In the genomic region with DNA sequence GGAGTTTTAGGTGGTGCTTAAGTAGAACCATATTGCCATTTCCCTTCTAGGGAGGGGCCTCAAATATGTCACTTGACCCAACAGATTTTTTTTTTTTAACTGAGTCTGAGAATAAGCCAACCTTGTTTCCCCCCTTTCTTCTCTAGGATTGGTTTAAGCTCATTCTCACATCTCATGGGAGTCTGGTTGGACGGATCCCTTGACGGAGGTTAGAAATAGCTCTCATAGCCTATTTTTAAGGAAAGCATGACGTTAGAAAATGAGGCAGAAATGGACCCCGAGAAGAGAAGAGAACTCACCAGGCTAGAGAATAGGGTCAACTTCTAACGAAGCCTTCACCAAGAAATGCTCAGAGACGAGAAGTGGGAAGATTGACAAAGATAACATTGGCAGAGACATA, we compare ENCODE assay signal across 31 cellular contexts.
DNase-seq lines count a peak whose midpoint lies in the region; ATAC-seq and TF ChIP-seq lines count a peak whose summit lies in the region.
"Had no signal": no experiment of that assay in that cellular context is flagged by ENCODE, and none has a peak within 500 bp of the region (broad histone marks: within the 10 kb centered on the region; RNA-seq: fewer than 3 reads in every experiment).

No MANE protein-coding gene starts in this region.

- H3K9me3 Mint-ChIP-seq in nephron = no peaks in the 10 kb centered on the region
- H3K9me3 Mint-ChIP-seq: H9; natural killer cell treated with Interleukin-12 subunit alpha and Interleukin-12 subunit beta and Interleukin-15 and Interleukin-18, amount 100 ng/mL, for 72 hours had no signal

- no peak overlapping the region for H2AFZ ChIP-seq in Karpas-422 (ENCODE audit: low read length)
- H2AFZ ChIP-seq: PC-9 had no signal

- H3K36me3 ChIP-seq in brain microvascular endothelial cell (replicated peaks) (no peaks in the 10 kb centered on the region), vagina (no peaks in the 10 kb centered on the region), Karpas-422 (ENCODE audit: insufficient read depth, low read length) (no peaks in the 10 kb centered on the region)
- H3K36me3 ChIP-seq: lower lobe of right lung had no signal

- intact Hi-C loops in Right ventricle myocardium superior (cut with DNase I) = loop anchor here (10.0 kb wide), 1 partner anchor 308 kb away; no protein-coding TSS in a partner anchor
- intact Hi-C loops in vagina (cut with DNase I) = no loop called here

- no peak for TF ChIP-seq POLR2A in vagina (IDR thresholded peaks at IDR 0.05)

- no peak overlapping the region for H3K9ac ChIP-seq in Karpas-422 (ENCODE audit: low read length)

- ATAC-seq in Right ventricle myocardium superior (ENCODE audit: poor library complexity) (peak; percentile 51), GM19035 (IDR thresholded peaks at IDR 0.05; ENCODE audit: unreplicated experiment) (no peak)
- ATAC-seq: activated CD8-positive, alpha-beta memory T cell treated with anti-CD3 and anti-CD28 coated beads, Interleukin-2, amount 10 ng/mL, durations not matched to agents 7 days and 5 days; body of pancreas; foreskin keratinocyte; lower lobe of right lung; natural killer cell treated with Interleukin-12 subunit alpha and Interleukin-12 subunit beta and Interleukin-15 and Interleukin-18, amount 100 ng/mL, for 72 hours had no signal

- no peaks in the 10 kb centered on the region for H3K36me3 Mint-ChIP-seq in nephron (ENCODE audit: low read depth)
- H3K36me3 Mint-ChIP-seq: activated CD8-positive, alpha-beta memory T cell treated with anti-CD3 and anti-CD28 coated beads, Interleukin-2, amount 10 ng/mL, durations not matched to agents 7 days and 5 days; natural killer cell treated with Interleukin-12 subunit alpha and Interleukin-12 subunit beta and Interleukin-15 and Interleukin-18, amount 100 ng/mL, for 72 hours had no signal

- no peak for TF ChIP-seq CTCF in brain microvascular endothelial cell (IDR thresholded peaks at IDR 0.05; ENCODE audit: low read depth, low read length, missing control alignments)
- TF ChIP-seq CTCF in nephron (IDR thresholded peaks at IDR 0.05; ENCODE audit: unreplicated experiment in 3 of 3) = no peak
- no peak for TF ChIP-seq CTCF in vagina (IDR thresholded peaks at IDR 0.05)

- no peaks in the 10 kb centered on the region for H4K20me1 ChIP-seq in Karpas-422 (ENCODE audit: insufficient read depth, low read depth, low read length)

- DNase-seq in brain microvascular endothelial cell = no peak
- no peak for DNase-seq in Right ventricle myocardium superior
- no peak for DNase-seq in vagina (ENCODE audit: extremely low spot score in 2 of 2)
- DNase-seq in Karpas-422 = no peak
- no peak for DNase-seq in dedifferentiated amniotic fluid mesenchymal stem cell (ENCODE audit: extremely low spot score)
- DNase-seq: activated CD4-positive, alpha-beta T cell treated with anti-CD3 and anti-CD28 coated beads, Interleukin-2, amount 50 U/mL, for 4 hours; activated CD8-positive, alpha-beta memory T cell treated with anti-CD3 and anti-CD28 coated beads, Interleukin-2, amount 10 ng/mL, durations not matched to agents 7 days and 5 days; activated naive CD4-positive, alpha-beta T cell; activated T-cell treated with anti-CD3 and anti-CD28 coated beads, Interleukin-2, amount 50 U/mL, for 48 hours; C1 segment of cervical spinal cord; cerebellar nuclear complex; COR-L47; effector CD4-positive, alpha-beta T cell; foreskin keratinocyte; H9; Kasumi-1; lower lobe of right lung; NCI-H1417; NCI-H2029; NCI-H2227 treated with DMSO at 0.1 percent for 48 hours; NCI-H69; PC-9; stimulated activated naive CD4-positive, alpha-beta T cell treated with Interleukin-2 at 50 U/mL for 16 hours; T-helper 2 cell had no signal

- H3K27me3 ChIP-seq in brain microvascular endothelial cell (replicated peaks) (no peaks in the 10 kb centered on the region), vagina (no peaks in the 10 kb centered on the region), Karpas-422 (ENCODE audit: low read length) (no peaks in the 10 kb centered on the region)
- H3K27me3 ChIP-seq: body of pancreas had no signal

- H3K9me3 ChIP-seq in vagina (no peaks in the 10 kb centered on the region), Karpas-422 (ENCODE audit: low read length) (no peaks in the 10 kb centered on the region)
- H3K9me3 ChIP-seq: body of pancreas, lower lobe of right lung, mucosa of descending colon had no signal

- in situ Hi-C loops in brain microvascular endothelial cell (cut with HindIII; ENCODE audit: low pct_ligation_motif_present, low sequenced_read_pairs) = no loop called here

- no peaks in the 10 kb centered on the region for H3K9me2 ChIP-seq in Karpas-422 (replicated peaks; ENCODE audit: insufficient read depth, low read length)

- H3K27ac ChIP-seq in brain microvascular endothelial cell = no peak overlapping the region
- peak overlapping the region; percentile 46 for H3K27ac ChIP-seq in vagina
- H3K27ac ChIP-seq in Karpas-422 (ENCODE audit: low read length) = no peak overlapping the region
- H3K27ac ChIP-seq: body of pancreas, epithelial cell of prostate, foreskin keratinocyte, lower lobe of right lung, PC-9 had no signal

- H3K27ac Mint-ChIP-seq in nephron = peak overlapping the region; percentile 26 to 66 (median 44)
- H3K27ac Mint-ChIP-seq: activated CD8-positive, alpha-beta memory T cell treated with anti-CD3 and anti-CD28 coated beads, Interleukin-2, amount 10 ng/mL, durations not matched to agents 7 days and 5 days; H9; natural killer cell treated with Interleukin-12 subunit alpha and Interleukin-12 subunit beta and Interleukin-15 and Interleukin-18, amount 100 ng/mL, for 72 hours had no signal

- peak overlapping the region in 1 of 3 experiments; percentile 75 for H3K4me3 Mint-ChIP-seq in nephron
- H3K4me3 Mint-ChIP-seq: activated CD8-positive, alpha-beta memory T cell treated with anti-CD3 and anti-CD28 coated beads, Interleukin-2, amount 10 ng/mL, durations not matched to agents 7 days and 5 days; H9; natural killer cell treated with Interleukin-12 subunit alpha and Interleukin-12 subunit beta and Interleukin-15 and Interleukin-18, amount 100 ng/mL, for 72 hours had no signal

- no peak overlapping the region for H3K4me2 ChIP-seq in Karpas-422 (ENCODE audit: low read depth, low read length, poor library complexity, severe bottlenecking)
- H3K4me2 ChIP-seq: PC-9, smooth muscle cell had no signal

- peaks cover 32% of the 10 kb centered on the region for H3K4me1 Mint-ChIP-seq in nephron
- H3K4me1 Mint-ChIP-seq: activated CD8-positive, alpha-beta memory T cell treated with anti-CD3 and anti-CD28 coated beads, Interleukin-2, amount 10 ng/mL, durations not matched to agents 7 days and 5 days had no signal

- H3K4me3 ChIP-seq in brain microvascular endothelial cell (ENCODE audit: low read depth, low read length) (peak overlapping the region; percentile 41), vagina (peak overlapping the region in 1 of 2 donors; percentile 35), Karpas-422 (ENCODE audit: low read length) (no peak overlapping the region)
- H3K4me3 ChIP-seq: body of pancreas, mucosa of descending colon, PC-9, smooth muscle cell had no signal

- peaks cover 6% of the 10 kb centered on the region for H3K27me3 Mint-ChIP-seq in nephron (ENCODE audit: low read depth)
- H3K27me3 Mint-ChIP-seq: activated CD8-positive, alpha-beta memory T cell treated with anti-CD3 and anti-CD28 coated beads, Interleukin-2, amount 10 ng/mL, durations not matched to agents 7 days and 5 days had no signal

- H3K79me2 ChIP-seq in Karpas-422 (ENCODE audit: low read length) = no peaks in the 10 kb centered on the region

- H3K4me1 ChIP-seq in vagina (peaks cover 9% of the 10 kb centered on the region), Karpas-422 (ENCODE audit: low read length) (no peaks in the 10 kb centered on the region)
- H3K4me1 ChIP-seq: foreskin keratinocyte had no signal
